Comparison of ENCODE assay signal across 9 cellular contexts in the genomic region with DNA sequence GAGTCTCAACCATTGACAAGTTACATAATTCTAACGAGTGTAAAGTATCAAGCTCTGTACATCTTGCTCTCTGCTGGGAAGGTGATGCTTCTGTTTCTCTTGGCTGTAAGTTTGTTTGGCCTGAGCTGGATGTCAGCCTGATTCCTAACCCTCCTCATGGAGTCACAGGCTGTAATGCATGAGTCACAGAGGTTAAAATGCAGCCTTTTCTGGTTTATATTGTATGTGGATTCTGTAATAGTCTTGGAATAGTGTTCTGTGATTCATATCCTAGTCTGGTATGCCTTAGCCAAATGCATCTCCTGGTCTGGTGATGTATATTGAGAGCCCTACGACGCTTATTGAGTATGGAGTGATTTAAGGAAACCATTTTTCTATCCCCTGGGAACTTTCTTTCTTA.
DNase-seq lines count a peak whose midpoint lies in the region; ATAC-seq, FAIRE-seq and TF ChIP-seq lines count a peak whose summit lies in the region.
"Had no signal": no experiment of that assay in that cellular context is flagged by ENCODE, and none has a peak within 500 bp of the region (broad histone marks: within the 10 kb centered on the region; RNA-seq: fewer than 3 reads in every experiment).

No MANE protein-coding gene starts in this region.

- DNase-seq in DMS53 (lab: John Stamatoyannopoulos, UW): peak; percentile 15
- DNase-seq in DMS53 treated with DMSO at 0.1 percent for 48 hours (lab: John Stamatoyannopoulos, UW; ENCODE audit: unreplicated experiment): no peak
- DNase-seq in bronchial epithelial cell (ENCODE audit: low read depth): peak; percentile 100
- peak; percentile 58 for DNase-seq in left lobe of liver (ENCODE audit: low spot score)
- no peak for DNase-seq in stimulated activated naive CD8-positive, alpha-beta T cell treated with anti-CD3 and anti-CD28 coated beads, Interleukin-15, Interleukin-2, amounts not matched to agents 100 U/mL and 50 U/mL, for 24 hours

- peaks cover 3% of the 10 kb centered on the region for H3K9me3 Mint-ChIP-seq in activated T-helper 17 cell treated with anti-CD3 and anti-CD28 coated beads, Interleukin-2, amount 50 U/mL, for 72 hours

- H3K27ac Mint-ChIP-seq in activated T-helper 17 cell treated with anti-CD3 and anti-CD28 coated beads, Interleukin-2, amount 50 U/mL, for 72 hours: no peak overlapping the region

- no peaks in the 10 kb centered on the region for H3K4me1 ChIP-seq in urinary bladder (ENCODE audit: insufficient read depth)

- no peaks in the 10 kb centered on the region for H3K27me3 ChIP-seq in bronchial epithelial cell (ENCODE audit: control insufficient read depth, insufficient read depth, low read length)

- H3K36me3 ChIP-seq in bronchial epithelial cell (ENCODE audit: control insufficient read depth, insufficient read depth, low read length) (peaks cover 1% of the 10 kb centered on the region), urinary bladder (ENCODE audit: insufficient read depth) (no peaks in the 10 kb centered on the region)

- FAIRE-seq in bronchial epithelial cell (lab: Jason Lieb, UNC): peak; percentile 73

- ATAC-seq in left lobe of liver (peak; percentile 97), HG02973 (IDR thresholded peaks at IDR 0.05; ENCODE audit: unreplicated experiment) (no peak)
- ATAC-seq in activated T-helper 17 cell treated with anti-CD3 and anti-CD28 coated beads, Interleukin-2, amount 50 U/mL, for 72 hours (replicated peaks): no peak
- no peak for ATAC-seq in stimulated activated naive CD8-positive, alpha-beta T cell treated with anti-CD3 and anti-CD28 coated beads, Interleukin-15, Interleukin-2, amounts not matched to agents 100 U/mL and 50 U/mL, for 24 hours

- no peaks in the 10 kb centered on the region for H3K4me1 Mint-ChIP-seq in activated T-helper 17 cell treated with anti-CD3 and anti-CD28 coated beads, Interleukin-2, amount 50 U/mL, for 72 hours

- no peak overlapping the region for H3K4me3 Mint-ChIP-seq in activated T-helper 17 cell treated with anti-CD3 and anti-CD28 coated beads, Interleukin-2, amount 50 U/mL, for 72 hours

- H3K4me3 ChIP-seq in bronchial epithelial cell (ENCODE audit: low read depth, low read length) (no peak overlapping the region), urinary bladder (ENCODE audit: low read depth, low read length) (no peak overlapping the region)

- H3K36me3 Mint-ChIP-seq in activated T-helper 17 cell treated with anti-CD3 and anti-CD28 coated beads, Interleukin-2, amount 50 U/mL, for 72 hours (ENCODE audit: low read depth): no peaks in the 10 kb centered on the region

- no peak for TF ChIP-seq CTCF in bronchial epithelial cell (IDR thresholded peaks at IDR 0.05; ENCODE audit: insufficient read depth, low read length, severe bottlenecking)

- H3K27ac ChIP-seq in urinary bladder (ENCODE audit: low read depth): peak overlapping the region; percentile 38
- H3K27ac ChIP-seq: 22Rv1 had no signal

- WGBS in urinary bladder: 23% methylated on average over 3 of the region's 3 CpGs

- peaks cover 23% of the 10 kb centered on the region for H3K27me3 Mint-ChIP-seq in activated T-helper 17 cell treated with anti-CD3 and anti-CD28 coated beads, Interleukin-2, amount 50 U/mL, for 72 hours

Comparison
In these comparisons a context has a peak if more than half of its experiments do, and no peak if none do; other contexts are left out.
1. DNase-seq: peak in DMS53 (single experiment), bronchial epithelial cell (single experiment) and left lobe of liver (single experiment); none in DMS53 treated with DMSO at 0.1 percent for 48 hours (single experiment) and stimulated activated naive CD8-positive, alpha-beta T cell treated with anti-CD3 and anti-CD28 coated beads, Interleukin-15, Interleukin-2, amounts not matched to agents 100 U/mL and 50 U/mL, for 24 hours (single experiment).